In the genomic region with DNA sequence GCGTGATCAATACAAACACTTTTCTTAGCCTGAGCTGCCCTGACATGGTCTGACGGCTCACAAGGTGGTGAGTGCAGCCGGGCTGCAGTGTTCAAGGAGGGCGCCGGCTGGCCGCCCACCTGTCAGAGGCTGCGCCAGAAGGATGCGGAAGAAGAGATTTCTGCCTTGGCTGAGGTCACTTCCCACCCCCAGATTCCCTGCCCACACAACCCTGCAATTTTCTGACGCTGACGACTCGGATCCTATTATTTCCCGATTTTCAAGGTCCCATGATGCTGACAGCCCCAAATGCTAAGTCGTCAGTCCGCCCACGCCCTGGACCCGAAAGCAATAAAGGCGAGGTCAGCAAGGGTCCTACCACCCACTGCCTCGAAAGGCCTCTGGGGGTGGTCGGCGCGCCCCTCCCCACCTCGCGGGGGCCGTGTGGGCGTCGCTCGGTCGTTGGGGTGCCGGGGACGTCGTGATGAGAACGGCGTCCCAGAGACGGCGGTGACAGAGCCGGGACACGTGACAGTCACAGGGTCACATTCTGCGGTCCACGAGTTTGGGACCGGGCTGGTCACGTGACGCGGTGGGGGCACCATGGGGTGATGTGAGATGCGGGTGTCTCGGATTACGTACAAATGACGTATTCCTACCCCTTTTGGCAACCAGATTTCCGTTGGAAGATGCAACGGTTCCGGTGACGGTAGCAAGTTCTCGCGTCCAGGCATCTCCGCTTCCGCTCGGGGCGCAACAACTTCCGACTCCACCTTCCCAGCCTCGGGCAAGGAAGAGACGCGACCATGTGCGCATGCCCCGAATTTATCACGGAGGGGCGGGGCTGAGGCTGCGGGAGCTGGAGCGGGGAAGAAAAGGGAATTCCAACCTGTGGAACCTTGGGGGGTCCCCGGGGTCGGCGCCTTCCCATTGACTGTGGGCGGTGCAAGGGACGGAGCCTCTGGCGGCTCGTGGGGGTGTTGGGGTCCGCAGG, we compare ENCODE assay signal across 1 cellular context.
TF ChIP-seq lines count a peak whose summit lies in the region.

TSS of gene STX4 (plus strand) at position 823 of the 973 bp plus-strand sequence. CDS start 248 bp downstream, outside the sequence.

TF ChIP-seq in GM12878, 131 proteins besides CTCF, POLR2A, EP300 and RAD21 (continued from another document and continues in another):
- TF ChIP-seq BCL3 (IDR thresholded peaks at IDR 0.05; ENCODE audit: borderline replicate concordance, insufficient read depth, low read depth, low read length, poor library complexity, severe bottlenecking) (no peak), POU2F2 (IDR thresholded peaks at IDR 0.05; ENCODE audit: borderline replicate concordance, low read depth, low read length) (peak; percentile 1; the same call in 1 of the 3 replicates), MTA2 (IDR thresholded peaks at IDR 0.05; ENCODE audit: low read depth) (peak; percentile 44; the same call in 1 of the 2 replicates), BRCA1 (IDR thresholded peaks at IDR 0.05; ENCODE audit: low read depth, low read length) (no peak), SPI1 (IDR thresholded peaks at IDR 0.05; ENCODE audit: borderline replicate concordance, insufficient read depth, low read depth, low read length) (peak; percentile 9; the same call in 1 of the 2 replicates), IKZF2 (IDR thresholded peaks at IDR 0.05) (peak; percentile 49 to 64; a peak in 3 of 4 replicates), CBFB (IDR thresholded peaks at IDR 0.05; ENCODE audit: low read depth) (peak; percentile 73), KLF5 (IDR thresholded peaks at IDR 0.05; ENCODE audit: partially characterized antibody) (peak; percentile 69), FOXK2 (IDR thresholded peaks at IDR 0.05) (peak; percentile 45), TARDBP (IDR thresholded peaks at IDR 0.05; ENCODE audit: borderline replicate concordance) (peak; percentile 64; the same call in 1 of the 2 replicates), ZZZ3 (IDR thresholded peaks at IDR 0.05; ENCODE audit: control insufficient read depth, insufficient read length, low read depth) (no peak), PRDM15 (CRISPR knock-in tag; IDR thresholded peaks at IDR 0.05) (no peak; the same call in 1 of the 2 replicates), MXI1 (IDR thresholded peaks at IDR 0.05; ENCODE audit: low read depth, low read length) (peak; percentile 84), WRNIP1 (IDR thresholded peaks at IDR 0.05; ENCODE audit: borderline replicate concordance, low read depth, low read length) (no peak), JUND (IDR thresholded peaks at IDR 0.05; ENCODE audit: low read depth, low read length) (peak; percentile 42; the same call in 1 of the 2 replicates), POLR2AphosphoS2 (IDR thresholded peaks at IDR 0.05; ENCODE audit: low read depth, low read length) (peak; percentile 40; the same call in 1 of the 2 replicates), PML (IDR thresholded peaks at IDR 0.05; ENCODE audit: low read length) (0 out of 2 replicates have a peak, but pooled peaks have one; percentile 36), SMC3 (IDR thresholded peaks at IDR 0.05; ENCODE audit: borderline replicate concordance, low read length) (no peak), CREB1 (IDR thresholded peaks at IDR 0.05; ENCODE audit: low read depth) (peak; percentile 100), MEF2A (IDR thresholded peaks at IDR 0.05; ENCODE audit: insufficient read depth, low read depth, low read length) (peak; percentile 62; the same call in 1 of the 2 replicates), TCF12 (IDR thresholded peaks at IDR 0.05; ENCODE audit: low read depth, low read length) (peak; percentile 73), ZBTB40 (IDR thresholded peaks at IDR 0.05; ENCODE audit: borderline replicate concordance) (peak; percentile 98), POLR2AphosphoS5 (IDR thresholded peaks at IDR 0.05; ENCODE audit: low read length) (no peak; the same call in 1 of the 2 replicates), USF2 (IDR thresholded peaks at IDR 0.05; ENCODE audit: borderline replicate concordance, low read depth, low read length) (peak; percentile 98), NR2C1 (IDR thresholded peaks at IDR 0.05) (peak; percentile 61), PAX5 (IDR thresholded peaks at IDR 0.05; ENCODE audit: borderline replicate concordance, low read depth, low read length) (no peak; the same call in 1 of the 2 replicates), YY1 (IDR thresholded peaks at IDR 0.05; ENCODE audit: low read depth, low read length) (peak; percentile 52; the same call in 1 of the 2 replicates)
- TF ChIP-seq, protein P1, sequence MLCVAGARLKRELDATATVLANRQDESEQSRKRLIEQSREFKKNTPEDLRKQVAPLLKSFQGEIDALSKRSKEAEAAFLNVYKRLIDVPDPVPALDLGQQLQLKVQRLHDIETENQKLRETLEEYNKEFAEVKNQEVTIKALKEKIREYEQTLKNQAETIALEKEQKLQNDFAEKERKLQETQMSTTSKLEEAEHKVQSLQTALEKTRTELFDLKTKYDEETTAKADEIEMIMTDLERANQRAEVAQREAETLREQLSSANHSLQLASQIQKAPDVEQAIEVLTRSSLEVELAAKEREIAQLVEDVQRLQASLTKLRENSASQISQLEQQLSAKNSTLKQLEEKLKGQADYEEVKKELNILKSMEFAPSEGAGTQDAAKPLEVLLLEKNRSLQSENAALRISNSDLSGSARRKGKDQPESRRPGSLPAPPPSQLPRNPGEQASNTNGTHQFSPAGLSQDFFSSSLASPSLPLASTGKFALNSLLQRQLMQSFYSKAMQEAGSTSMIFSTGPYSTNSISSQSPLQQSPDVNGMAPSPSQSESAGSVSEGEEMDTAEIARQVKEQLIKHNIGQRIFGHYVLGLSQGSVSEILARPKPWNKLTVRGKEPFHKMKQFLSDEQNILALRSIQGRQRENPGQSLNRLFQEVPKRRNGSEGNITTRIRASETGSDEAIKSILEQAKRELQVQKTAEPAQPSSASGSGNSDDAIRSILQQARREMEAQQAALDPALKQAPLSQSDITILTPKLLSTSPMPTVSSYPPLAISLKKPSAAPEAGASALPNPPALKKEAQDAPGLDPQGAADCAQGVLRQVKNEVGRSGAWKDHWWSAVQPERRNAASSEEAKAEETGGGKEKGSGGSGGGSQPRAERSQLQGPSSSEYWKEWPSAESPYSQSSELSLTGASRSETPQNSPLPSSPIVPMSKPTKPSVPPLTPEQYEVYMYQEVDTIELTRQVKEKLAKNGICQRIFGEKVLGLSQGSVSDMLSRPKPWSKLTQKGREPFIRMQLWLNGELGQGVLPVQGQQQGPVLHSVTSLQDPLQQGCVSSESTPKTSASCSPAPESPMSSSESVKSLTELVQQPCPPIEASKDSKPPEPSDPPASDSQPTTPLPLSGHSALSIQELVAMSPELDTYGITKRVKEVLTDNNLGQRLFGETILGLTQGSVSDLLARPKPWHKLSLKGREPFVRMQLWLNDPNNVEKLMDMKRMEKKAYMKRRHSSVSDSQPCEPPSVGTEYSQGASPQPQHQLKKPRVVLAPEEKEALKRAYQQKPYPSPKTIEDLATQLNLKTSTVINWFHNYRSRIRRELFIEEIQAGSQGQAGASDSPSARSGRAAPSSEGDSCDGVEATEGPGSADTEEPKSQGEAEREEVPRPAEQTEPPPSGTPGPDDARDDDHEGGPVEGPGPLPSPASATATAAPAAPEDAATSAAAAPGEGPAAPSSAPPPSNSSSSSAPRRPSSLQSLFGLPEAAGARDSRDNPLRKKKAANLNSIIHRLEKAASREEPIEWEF (IDR thresholded peaks at IDR 0.05; ENCODE audit: insufficient replicate concordance, low read depth, low read length): no peak
- TF ChIP-seq, protein P2, sequence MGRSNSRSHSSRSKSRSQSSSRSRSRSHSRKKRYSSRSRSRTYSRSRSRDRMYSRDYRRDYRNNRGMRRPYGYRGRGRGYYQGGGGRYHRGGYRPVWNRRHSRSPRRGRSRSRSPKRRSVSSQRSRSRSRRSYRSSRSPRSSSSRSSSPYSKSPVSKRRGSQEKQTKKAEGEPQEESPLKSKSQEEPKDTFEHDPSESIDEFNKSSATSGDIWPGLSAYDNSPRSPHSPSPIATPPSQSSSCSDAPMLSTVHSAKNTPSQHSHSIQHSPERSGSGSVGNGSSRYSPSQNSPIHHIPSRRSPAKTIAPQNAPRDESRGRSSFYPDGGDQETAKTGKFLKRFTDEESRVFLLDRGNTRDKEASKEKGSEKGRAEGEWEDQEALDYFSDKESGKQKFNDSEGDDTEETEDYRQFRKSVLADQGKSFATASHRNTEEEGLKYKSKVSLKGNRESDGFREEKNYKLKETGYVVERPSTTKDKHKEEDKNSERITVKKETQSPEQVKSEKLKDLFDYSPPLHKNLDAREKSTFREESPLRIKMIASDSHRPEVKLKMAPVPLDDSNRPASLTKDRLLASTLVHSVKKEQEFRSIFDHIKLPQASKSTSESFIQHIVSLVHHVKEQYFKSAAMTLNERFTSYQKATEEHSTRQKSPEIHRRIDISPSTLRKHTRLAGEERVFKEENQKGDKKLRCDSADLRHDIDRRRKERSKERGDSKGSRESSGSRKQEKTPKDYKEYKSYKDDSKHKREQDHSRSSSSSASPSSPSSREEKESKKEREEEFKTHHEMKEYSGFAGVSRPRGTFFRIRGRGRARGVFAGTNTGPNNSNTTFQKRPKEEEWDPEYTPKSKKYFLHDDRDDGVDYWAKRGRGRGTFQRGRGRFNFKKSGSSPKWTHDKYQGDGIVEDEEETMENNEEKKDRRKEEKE (IDR thresholded peaks at IDR 0.05): no peak
- TF ChIP-seq, protein P3, sequence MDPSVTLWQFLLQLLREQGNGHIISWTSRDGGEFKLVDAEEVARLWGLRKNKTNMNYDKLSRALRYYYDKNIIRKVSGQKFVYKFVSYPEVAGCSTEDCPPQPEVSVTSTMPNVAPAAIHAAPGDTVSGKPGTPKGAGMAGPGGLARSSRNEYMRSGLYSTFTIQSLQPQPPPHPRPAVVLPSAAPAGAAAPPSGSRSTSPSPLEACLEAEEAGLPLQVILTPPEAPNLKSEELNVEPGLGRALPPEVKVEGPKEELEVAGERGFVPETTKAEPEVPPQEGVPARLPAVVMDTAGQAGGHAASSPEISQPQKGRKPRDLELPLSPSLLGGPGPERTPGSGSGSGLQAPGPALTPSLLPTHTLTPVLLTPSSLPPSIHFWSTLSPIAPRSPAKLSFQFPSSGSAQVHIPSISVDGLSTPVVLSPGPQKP (IDR thresholded peaks at IDR 0.05; ENCODE audit: low read depth, low read length): peak; percentile 87; the same call in 1 of the 2 replicates
